ENCODE assay signal across 1 cellular context in the genomic region with DNA sequence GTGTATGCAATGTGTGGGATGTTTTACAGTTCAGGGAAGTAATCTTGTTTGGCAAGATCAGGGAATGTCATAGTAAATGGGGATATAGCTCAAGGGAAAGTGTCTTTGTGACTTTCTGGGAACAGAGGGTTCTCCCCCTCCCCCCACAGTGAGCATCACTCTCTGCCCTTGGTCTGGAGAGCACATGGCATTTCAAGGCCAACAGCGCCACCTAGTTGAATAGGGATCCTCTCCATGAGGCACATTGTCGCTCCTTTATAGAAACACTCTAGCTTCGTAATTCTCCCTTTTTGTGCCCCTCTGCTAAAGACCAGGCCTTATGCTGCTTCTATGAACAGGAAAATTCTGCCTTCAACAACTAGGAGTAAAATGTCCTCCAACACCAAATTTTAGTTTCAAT.
A peak's percentile ranks its signal among the peaks of the same experiment; 100 is the strongest.
TF ChIP-seq lines count a peak whose summit lies in the region.

No MANE protein-coding gene starts in this region.

TF ChIP-seq in H1, 55 proteins besides CTCF, POLR2A, EP300 and RAD21 (continued from another document):
- TF ChIP-seq BRCA1 (IDR thresholded peaks at IDR 0.05; ENCODE audit: low read depth, low read length) (no peak), ASH2L (IDR thresholded peaks at IDR 0.05; ENCODE audit: low read length) (no peak), FOSL1 (IDR thresholded peaks at IDR 0.05; ENCODE audit: insufficient read depth, low read depth, low read length) (no peak), CHD2 (IDR thresholded peaks at IDR 0.05; ENCODE audit: low read length) (0 out of 2 replicates have a peak, but pooled peaks have one; percentile 34), RBBP5 (IDR thresholded peaks at IDR 0.05; ENCODE audit: borderline replicate concordance, low read depth, low read length) (no peak), TEAD4 (IDR thresholded peaks at IDR 0.05; ENCODE audit: low read depth, low read length) (no peak)
